16 cellular contexts compared by ENCODE assay signal in the genomic region with DNA sequence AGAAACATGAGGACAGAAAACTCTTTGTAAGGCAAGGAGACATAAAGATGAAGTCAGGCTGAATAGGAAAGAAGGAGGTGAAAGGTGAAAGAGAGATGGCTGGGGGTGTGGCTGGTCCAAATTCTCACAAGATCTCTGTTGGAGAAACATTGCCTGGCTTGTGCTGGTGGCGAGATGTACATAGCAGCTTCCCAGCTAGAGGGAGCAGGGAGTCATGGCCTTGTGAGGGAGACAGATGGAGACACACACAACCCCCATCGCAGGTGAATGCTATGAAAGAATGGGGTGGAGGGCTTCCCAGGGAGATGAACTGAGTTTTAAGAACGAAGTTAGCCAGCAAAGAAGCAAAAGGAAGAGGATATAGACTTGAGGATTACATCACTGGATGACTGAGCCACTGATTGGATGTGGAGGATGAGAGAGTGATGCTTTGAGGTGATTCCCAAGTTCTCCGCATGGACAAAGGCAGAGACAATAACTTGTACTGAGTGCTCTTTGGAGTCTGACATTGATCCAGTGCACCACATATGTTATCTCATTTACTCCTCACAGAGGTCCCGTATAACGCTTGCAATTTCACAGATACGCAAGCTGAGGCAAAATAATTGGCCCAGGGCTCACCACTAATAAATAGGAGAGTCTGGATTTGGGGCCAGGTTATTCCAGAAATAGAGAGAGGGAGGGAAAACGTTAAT. TPM values are rescaled to one million over a fixed set of nuclear protein-coding genes. Genes with fewer than 3 reads are reported as not detected.
DNase-seq lines count a peak whose midpoint lies in the region; ATAC-seq, FAIRE-seq and TF ChIP-seq lines count a peak whose summit lies in the region.
"Had no signal": no experiment of that assay in that cellular context is flagged by ENCODE, and none has a peak within 500 bp of the region (broad histone marks: within the 10 kb centered on the region; RNA-seq: fewer than 3 reads in every experiment).

No MANE protein-coding gene starts in this region.

- no peak overlapping the region for H3K9ac ChIP-seq in iPS-15b (ENCODE audit: low read depth, low read length)

- ATAC-seq in upper lobe of right lung (no peak), GM19324 (IDR thresholded peaks at IDR 0.05; ENCODE audit: low FRiP score, unreplicated experiment) (no peak)
- ATAC-seq: activated CD4-positive, alpha-beta T cell treated with anti-CD3 and anti-CD28 coated beads for 36 hours; SK-N-SH treated with all-trans-retinoic acid at 6 μM for 48 hours had no signal

- H3K27me3 ChIP-seq in iPS-15b (ENCODE audit: control insufficient read depth, insufficient read depth, low read length) (peaks cover 91% of the 10 kb centered on the region), upper lobe of right lung (peaks cover 100% of the 10 kb centered on the region)

- H3K27ac ChIP-seq in substantia nigra (ENCODE audit: low read depth, low read length, poor library complexity, severe bottlenecking) (no peak overlapping the region), upper lobe of right lung (no peak overlapping the region)
- H3K27ac ChIP-seq: C4-2B, esophagus muscularis mucosa had no signal

- DNase-seq in AG10803 (ENCODE audit: low read depth) (no peak), HCEC 1CT (peak; percentile 22), astrocyte of the cerebellum (ENCODE audit: low read depth) (no peak), D721Med (ENCODE audit: insufficient read length, low spot score) (no peak), substantia nigra (lab: John Stamatoyannopoulos, UW) (no peak), upper lobe of right lung (no peak)
- DNase-seq: activated CD4-positive, alpha-beta T cell treated with anti-CD3 and anti-CD28 coated beads for 36 hours; GDM1; KG1; NCI-H2029 treated with DMSO at 0.1 percent for 48 hours had no signal

- FAIRE-seq in D721Med (lab: Jason Lieb, UNC): no peak

- TF ChIP-seq CTCF in AG10803 (conservative IDR thresholded peaks at IDR 0.05; ENCODE audit: low read length) (peak; percentile 12; the same call in 1 of the 2 replicates), astrocyte of the cerebellum (IDR thresholded peaks at IDR 0.05; ENCODE audit: low read depth, low read length, missing control alignments) (peak; percentile 38), D721Med (IDR thresholded peaks at IDR 0.05; ENCODE audit: insufficient read depth, missing control alignments) (no peak), upper lobe of right lung (IDR thresholded peaks at IDR 0.05) (no peak)

- no peaks in the 10 kb centered on the region for H3K9me3 ChIP-seq in iPS-15b (ENCODE audit: control insufficient read depth, insufficient read depth, low read length)
- H3K9me3 ChIP-seq in upper lobe of right lung: no peaks in the 10 kb centered on the region
- H3K9me3 ChIP-seq: esophagus muscularis mucosa had no signal

- H3K4me3 ChIP-seq in AG10803 (ENCODE audit: low read length) (no peak overlapping the region), astrocyte of the cerebellum (ENCODE audit: low read depth, low read length) (no peak overlapping the region), iPS-15b (ENCODE audit: low read depth, low read length) (peak overlapping the region; percentile 9), upper lobe of right lung (no peak overlapping the region)
- H3K4me3 ChIP-seq: esophagus muscularis mucosa had no signal

- peaks cover 8% of the 10 kb centered on the region for H3K4me1 ChIP-seq in iPS-15b (ENCODE audit: control insufficient read depth, insufficient read depth, low read length)
- H3K4me1 ChIP-seq in upper lobe of right lung: peaks cover 34% of the 10 kb centered on the region

- intact Hi-C loops in upper lobe of right lung (cut with DNase I): no loop called here

- H3K36me3 ChIP-seq in iPS-15b (ENCODE audit: control insufficient read depth, insufficient read depth, low read length) (no peaks in the 10 kb centered on the region), upper lobe of right lung (no peaks in the 10 kb centered on the region)
- H3K36me3 ChIP-seq: esophagus muscularis mucosa had no signal

- in situ Hi-C loops in astrocyte of the cerebellum (cut with HindIII; ENCODE audit: low sequenced_read_pairs): no loop called here

RNA-seq across cellular contexts. Expression of a gene that starts 3.6 kb away (rescaled TPM):
- not detected for total RNA-seq in upper lobe of right lung
- total RNA-seq: activated CD4-positive, alpha-beta T cell treated with anti-CD3 and anti-CD28 coated beads for 36 hours; activated T-helper 2 cell treated with anti-CD3 and anti-CD28 coated beads, Interferon-gamma antibody, Interleukin-2, Interleukin-4, amounts not matched to agents 10 μg/mL and 5 μg/mL and 100 μg/mL, durations not matched to agents 14 hours and 24 hours and 36 hours; esophagus muscularis mucosa had no signal

RNA-seq across cellular contexts. Expression of a gene that starts 26.5 kb away (rescaled TPM):
- total RNA-seq in upper lobe of right lung: 44.1 TPM

Comparison
In these comparisons a context has a peak if more than half of its experiments do, and no peak if none do; other contexts are left out.
1. CTCF ChIP-seq: peak in AG10803 (single experiment) and astrocyte of the cerebellum (single experiment); none in D721Med (single experiment) and upper lobe of right lung (single experiment).